8 cellular contexts compared by ENCODE assay signal in the genomic region with DNA sequence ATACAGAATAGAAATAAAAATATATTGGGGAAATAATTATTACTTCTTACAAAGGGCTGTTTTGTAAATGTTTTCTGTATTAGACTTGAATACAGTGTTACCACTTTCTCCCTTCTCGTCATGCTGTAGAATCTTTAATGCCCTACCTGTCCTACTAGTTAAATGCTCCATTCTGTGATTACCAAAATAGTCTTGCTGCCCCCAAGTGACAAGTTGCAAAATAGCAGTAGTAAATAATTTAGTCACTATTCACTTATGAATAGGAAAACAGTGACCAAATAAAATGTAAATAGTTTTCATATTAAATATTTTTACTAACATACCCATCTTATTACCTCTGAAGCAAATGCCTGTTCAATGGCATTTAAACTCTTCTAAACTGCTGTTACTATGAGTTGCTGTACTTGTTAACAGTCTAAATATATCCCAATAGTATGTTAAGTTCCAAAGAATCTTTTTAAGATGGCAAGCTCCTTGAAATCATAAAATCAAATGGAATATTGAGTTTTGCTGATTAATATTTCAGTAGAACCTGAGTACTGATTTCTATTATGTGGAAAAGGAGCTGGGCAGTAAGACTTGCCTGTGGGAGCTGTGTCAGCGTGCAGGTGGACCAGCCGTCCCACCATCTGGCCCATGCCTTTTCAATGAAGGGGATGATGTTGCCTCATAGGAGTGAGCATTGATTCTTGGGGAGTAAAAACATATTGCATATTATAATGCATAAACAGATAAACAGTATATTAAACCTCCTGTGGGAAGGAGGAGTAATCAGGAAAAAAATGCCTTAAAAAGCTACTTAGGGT. TPM values are rescaled to one million over a fixed set of nuclear protein-coding genes. Genes with fewer than 3 reads are reported as not detected.
DNase-seq lines count a peak whose midpoint lies in the region; ATAC-seq, FAIRE-seq and TF ChIP-seq lines count a peak whose summit lies in the region.

No MANE protein-coding gene starts in this region.

- peaks cover 3% of the 10 kb centered on the region for H3K36me3 Mint-ChIP-seq in activated T-helper 2 cell treated with anti-CD3 and anti-CD28 coated beads, Interferon-gamma antibody, Interleukin-2, Interleukin-4, amounts not matched to agents 10 μg/mL and 5 μg/mL and 100 μg/mL, durations not matched to agents 14 hours and 24 hours and 36 hours (ENCODE audit: low read depth)

- no peak overlapping the region for H3K4me2 ChIP-seq in K562 (ENCODE audit: insufficient read depth, low read length)

- H3K4me1 ChIP-seq in K562 (replicated peaks in 1 of 2; ENCODE audit: control insufficient read depth in 2 of 2, insufficient read depth in 2 of 2, low read length in 2 of 2) (no peaks in the 10 kb centered on the region), lung (ENCODE audit: control insufficient read depth in 2 of 2, insufficient read depth in 2 of 2, low read length in 2 of 2) (no peaks in the 10 kb centered on the region)

- no peak overlapping the region for H3K9ac ChIP-seq in K562 (ENCODE audit: insufficient read depth in 1 of 2, low read depth in 2 of 2, low read length in 2 of 2)

- TF ChIP-seq CTCF in K562 (IDR thresholded peaks at IDR 0.05 in 2 of 3, conservative IDR thresholded peaks at IDR 0.05 in 1 of 3; ENCODE audit: insufficient read depth in 2 of 3, low read depth in 1 of 3, low read length in 3 of 3) (peak; percentile 55 to 91 (median 55); a peak in 5 of 6 replicates), lung (IDR thresholded peaks at IDR 0.05; ENCODE audit: control extremely low read depth, extremely low read depth) (peak; percentile 17)

- no peak overlapping the region for H3K4me3 Mint-ChIP-seq in activated T-helper 2 cell treated with anti-CD3 and anti-CD28 coated beads, Interferon-gamma antibody, Interleukin-2, Interleukin-4, amounts not matched to agents 10 μg/mL and 5 μg/mL and 100 μg/mL, durations not matched to agents 14 hours and 24 hours and 36 hours (ENCODE audit: low read depth)

- no peak overlapping the region for H2AFZ ChIP-seq in K562 (ENCODE audit: low read depth, low read length)

- H3K27me3 ChIP-seq in K562 (ENCODE audit: control insufficient read depth in 2 of 2, insufficient read depth in 2 of 2, low read length in 2 of 2) (no peaks in the 10 kb centered on the region), lung (ENCODE audit: control insufficient read depth, insufficient read depth) (no peaks in the 10 kb centered on the region)

- TF ChIP-seq EP300 in K562 (IDR thresholded peaks at IDR 0.05; ENCODE audit: low read length), result no peak

- H3K9me3 Mint-ChIP-seq in activated T-helper 2 cell treated with anti-CD3 and anti-CD28 coated beads, Interferon-gamma antibody, Interleukin-2, Interleukin-4, amounts not matched to agents 10 μg/mL and 5 μg/mL and 100 μg/mL, durations not matched to agents 14 hours and 24 hours and 36 hours, result no peaks in the 10 kb centered on the region

- H3K9me3 ChIP-seq in K562 (replicated peaks; ENCODE audit: control insufficient read depth, insufficient read depth, low read depth, low read length) (no peaks in the 10 kb centered on the region), lung (ENCODE audit: control insufficient read depth in 2 of 2, insufficient read depth in 1 of 2, low read length in 1 of 2) (no peaks in the 10 kb centered on the region)

- DNase-seq in NCI-H524 (lab: John Stamatoyannopoulos, UW) (peak; percentile 1 to 13), NCI-H524 treated with DMSO at 0.1 percent for 48 hours (lab: John Stamatoyannopoulos, UW) (no peak), LHCN-M2 (ENCODE audit: low read depth) (peak; percentile 35), K562 (ENCODE audit: extremely low read depth in 1 of 4, low spot score in 3 of 4) (peak in 2 of 4 experiments; percentile 38 to 55), lung (ENCODE audit: low spot score) (no peak), frontal cortex (ENCODE audit: low spot score in 2 of 2) (no peak)
- DNase-seq in activated T-helper 2 cell treated with anti-CD3 and anti-CD28 coated beads, Interferon-gamma antibody, Interleukin-2, Interleukin-4, amounts not matched to agents 10 μg/mL and 5 μg/mL and 100 μg/mL, durations not matched to agents 14 hours and 24 hours and 36 hours (ENCODE audit: low spot score), result no peak
- no peak for DNase-seq in activated naive CD4-positive, alpha-beta T cell treated with anti-CD3 and anti-CD28 coated beads, Interleukin-2, amount 50 U/mL, for 16 hours

- H3K4me3 ChIP-seq in K562, result no peak overlapping the region
- H3K4me3 ChIP-seq in lung, result no peak overlapping the region

- TF ChIP-seq RAD21 in K562 (CRISPR knock-in tag; conservative IDR thresholded peaks at IDR 0.05 in 1 of 2, IDR thresholded peaks at IDR 0.05 in 1 of 2), result peak; percentile 73 to 92

- H3K79me2 ChIP-seq in K562 (ENCODE audit: control insufficient read depth, insufficient read depth, low read length), result no peaks in the 10 kb centered on the region

- no TSS peak for BruUV-seq in K562 (replicated peaks; lab: Mats Ljungman, UMichigan)

- peak; percentile 37 for FAIRE-seq in K562 (lab: Jason Lieb, UNC)
- no peak for FAIRE-seq in frontal cortex (lab: Jason Lieb, UNC)

- CTCF ChIA-PET in K562 (lab: Yijun Ruan, JAX; ENCODE audit: low intra/inter-chr PET ratio), result interaction anchor here (0.5 to 1.5 kb wide), 6 partner anchors 42 to 884 kb away, joined by 3 to 24 read pairs (median 4); no protein-coding TSS in a partner anchor

- intact Hi-C loops in K562 (cut with micrococcal nuclease), result loop anchor here (2.0 kb wide), 1 partner anchor 511 kb away; no protein-coding TSS in a partner anchor
- intact Hi-C loops in activated T-helper 2 cell treated with anti-CD3 and anti-CD28 coated beads, Interferon-gamma antibody, Interleukin-2, Interleukin-4, amounts not matched to agents 10 μg/mL and 5 μg/mL and 100 μg/mL, durations not matched to agents 14 hours and 24 hours and 36 hours (cut with micrococcal nuclease), result loop anchor here (1.0 kb wide), 1 partner anchor 511 kb away; no protein-coding TSS in a partner anchor

- ATAC-seq in K562 (peak; percentile 71; the same call in 2 of the 3 replicates), lung (ENCODE audit: insufficient read depth, low FRiP score) (no peak)

- TF ChIP-seq POLR2A in K562 (conservative IDR thresholded peaks at IDR 0.05), result no peak

- POLR2A ChIA-PET in K562 (lab: Yijun Ruan, JAX), result no interaction called here

- H3K36me3 ChIP-seq in K562 (ENCODE audit: control insufficient read depth, insufficient read depth, low read length) (peaks cover 7% of the 10 kb centered on the region; the same call in 2 of the 3 replicates), lung (ENCODE audit: control insufficient read depth in 2 of 2, insufficient read depth in 2 of 2, low read length in 2 of 2) (peaks cover 2 to 3% of the 10 kb centered on the region in 2 donors)

- 65% methylated on average over 3 of the region's 3 CpGs for WGBS in K562 (ENCODE audit: insufficient coverage, low coverage, missing lambda C conversion rate)
- 77 to 83% methylated on average over 3 of the region's 3 CpGs for WGBS in lung, 2 donors

- no peaks in the 10 kb centered on the region for H3K9me1 ChIP-seq in K562 (ENCODE audit: control insufficient read depth, insufficient read depth, low read length)

- in situ Hi-C loops in K562 (cut with MboI), result no loop called here

- no peaks in the 10 kb centered on the region for H3K4me1 Mint-ChIP-seq in activated T-helper 2 cell treated with anti-CD3 and anti-CD28 coated beads, Interferon-gamma antibody, Interleukin-2, Interleukin-4, amounts not matched to agents 10 μg/mL and 5 μg/mL and 100 μg/mL, durations not matched to agents 14 hours and 24 hours and 36 hours (ENCODE audit: low read depth)

- no peak overlapping the region for H3K27ac Mint-ChIP-seq in activated T-helper 2 cell treated with anti-CD3 and anti-CD28 coated beads, Interferon-gamma antibody, Interleukin-2, Interleukin-4, amounts not matched to agents 10 μg/mL and 5 μg/mL and 100 μg/mL, durations not matched to agents 14 hours and 24 hours and 36 hours

- no peaks in the 10 kb centered on the region for H4K20me1 ChIP-seq in K562 (replicated peaks; ENCODE audit: control insufficient read depth, insufficient read depth, low read length)

- no peaks in the 10 kb centered on the region for H3K27me3 Mint-ChIP-seq in activated T-helper 2 cell treated with anti-CD3 and anti-CD28 coated beads, Interferon-gamma antibody, Interleukin-2, Interleukin-4, amounts not matched to agents 10 μg/mL and 5 μg/mL and 100 μg/mL, durations not matched to agents 14 hours and 24 hours and 36 hours (ENCODE audit: low read depth)

- H3K27ac ChIP-seq in K562 (ENCODE audit: extremely low read depth, low read depth, low read length), result no peak overlapping the region
- H3K27ac ChIP-seq in lung (ENCODE audit: low read depth in 1 of 2, low read length in 1 of 2), result no peak overlapping the region

TF ChIP-seq in K562, 482 proteins besides CTCF, POLR2A, EP300 and RAD21 (continues in another document):
- no peak for TF ChIP-seq MCM3 (IDR thresholded peaks at IDR 0.05)

RNA-seq across cellular contexts. Expression of a gene that starts 18.1 kb away (rescaled TPM):
- 0.06 TPM in 1 of 2 replicates, not detected in the other for total RNA-seq in LHCN-M2 (2014; rRNA removed)
- 0.05 TPM for polyA plus RNA-seq in LHCN-M2 (2012)
- total RNA-seq in K562 (2011; cell fraction: chromatin; rRNA removed; ENCODE audit: low replicate concordance), result not detected in 2 replicates
- total RNA-seq in K562 (2011; cell fraction: nucleolus; rRNA removed), result not detected in 2 replicates
- not detected in 2 replicates for total RNA-seq in K562 (2011; cell fraction: nucleoplasm; rRNA removed)
- total RNA-seq in K562 (2014; rRNA removed), result not detected in 2 replicates
- not detected in 2 replicates for total RNA-seq in K562 (2014; rRNA removed; fragmentation: Illumina TruSeq; extraction: Trizol)
- total RNA-seq in K562 (2015; rRNA removed; fragmentation: Illumina TruSeq; extraction: Trizol), result not detected in 2 replicates
- not detected in 2 replicates for total RNA-seq in K562 (2021)
- not detected in 2 replicates for polyA plus RNA-seq in K562 (2011; rRNA removed)
- polyA plus RNA-seq in K562 (2011; cell fraction: cytosol; rRNA removed), result not detected in 2 replicates
- polyA plus RNA-seq in K562 (2011; cell fraction: nucleus; rRNA removed), result 0.04 TPM in 1 of 2 replicates, not detected in the other
- polyA plus RNA-seq in K562 (2012), result 0.03 and 0.06 TPM in 2 replicates
- polyA plus RNA-seq in K562 (2014; fragmentation: Illumina TruSeq; extraction: Trizol), result not detected in 2 replicates
- not detected for polyA plus RNA-seq in K562 (2014; fragmentation: Nextera tagmentation; extraction: Ambion mirVana)
- not detected in 2 replicates for polyA plus RNA-seq in K562 (2014; rRNA removed)
- polyA minus RNA-seq in K562 (2011; rRNA and poly(A)+ RNA removed), result 0.15 TPM in 1 of 2 replicates, not detected in the other
- polyA minus RNA-seq in K562 (2011; cell fraction: cytosol; rRNA and poly(A)+ RNA removed), result not detected in 2 replicates
- not detected in 2 replicates for polyA minus RNA-seq in K562 (2011; cell fraction: nucleus; rRNA and poly(A)+ RNA removed)
- total RNA-seq in lung, result under 1 TPM; 0.28 to 0.49 TPM
- under 1 TPM in 1 of 2 donors, not detected in 1; 0.08 TPM for polyA plus RNA-seq in lung
- total RNA-seq in activated T-helper 2 cell treated with anti-CD3 and anti-CD28 coated beads, Interferon-gamma antibody, Interleukin-2, Interleukin-4, amounts not matched to agents 10 μg/mL and 5 μg/mL and 100 μg/mL, durations not matched to agents 14 hours and 24 hours and 36 hours, result not detected in 2 replicates
- total RNA-seq in frontal cortex, result 1.2 TPM

Comparison
In these comparisons a context has a peak if more than half of its experiments do, and no peak if none do; other contexts are left out.
1. DNase-seq: peak in NCI-H524 (2 of 2) and LHCN-M2 (single experiment); none in NCI-H524 treated with DMSO at 0.1 percent for 48 hours (single experiment), lung (single experiment), activated T-helper 2 cell treated with anti-CD3 and anti-CD28 coated beads, Interferon-gamma antibody, Interleukin-2, Interleukin-4, amounts not matched to agents 10 μg/mL and 5 μg/mL and 100 μg/mL, durations not matched to agents 14 hours and 24 hours and 36 hours (single experiment), activated naive CD4-positive, alpha-beta T cell treated with anti-CD3 and anti-CD28 coated beads, Interleukin-2, amount 50 U/mL, for 16 hours (single experiment) and frontal cortex (0 of 2).